ENCODE assay signal across 8 cellular contexts in the genomic region with DNA sequence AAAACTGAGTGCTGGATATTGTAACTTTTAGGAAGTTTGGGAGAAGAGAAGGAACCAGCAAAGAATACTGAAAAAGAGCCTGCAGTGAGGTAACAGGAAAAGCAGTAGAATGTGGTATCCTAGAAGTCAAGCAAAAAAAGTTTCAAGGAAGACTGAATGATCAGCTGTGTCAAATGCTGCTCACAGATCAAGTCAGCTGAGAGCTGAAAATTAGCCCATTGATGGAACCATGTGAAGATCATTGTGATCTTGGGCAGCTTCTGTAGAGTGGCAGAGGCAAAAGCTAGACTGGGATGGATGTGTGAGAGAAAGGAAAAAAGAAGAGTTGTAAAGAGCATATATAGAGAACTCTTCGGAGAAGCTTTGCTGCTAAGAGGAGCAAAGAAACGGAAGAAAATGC.
"Had no signal": no experiment of that assay in that cellular context is flagged by ENCODE, and none has a peak within 500 bp of the region (broad histone marks: within the 10 kb centered on the region; RNA-seq: fewer than 3 reads in every experiment).

No MANE protein-coding gene starts in this region.

- H3K9ac ChIP-seq: GM23248 had no signal

- H3K4me1 ChIP-seq: HAP-1 had no signal

- H3K27ac ChIP-seq: GM23248 had no signal

- H3K27ac Mint-ChIP-seq: IgD-negative memory B cell had no signal

- H3K36me3 ChIP-seq: HAP-1 had no signal

- FAIRE-seq: HTR-8/SVneo had no signal

- ATAC-seq: HCT116 had no signal

- H3K9me3 Mint-ChIP-seq: HFFc6, IgD-negative memory B cell had no signal

- H3K27me3 Mint-ChIP-seq: IgD-negative memory B cell had no signal

- H3K9me3 ChIP-seq: HAP-1 had no signal

- DNase-seq: GM23248, GOT3, H7, HFFc6 had no signal

- H3K4me3 Mint-ChIP-seq: HFFc6, IgD-negative memory B cell had no signal

- H3K4me3 ChIP-seq: GM23248, HAP-1 had no signal

- H2AFZ ChIP-seq: GM23248 had no signal
